1 cellular context compared by ENCODE assay signal in the genomic region with DNA sequence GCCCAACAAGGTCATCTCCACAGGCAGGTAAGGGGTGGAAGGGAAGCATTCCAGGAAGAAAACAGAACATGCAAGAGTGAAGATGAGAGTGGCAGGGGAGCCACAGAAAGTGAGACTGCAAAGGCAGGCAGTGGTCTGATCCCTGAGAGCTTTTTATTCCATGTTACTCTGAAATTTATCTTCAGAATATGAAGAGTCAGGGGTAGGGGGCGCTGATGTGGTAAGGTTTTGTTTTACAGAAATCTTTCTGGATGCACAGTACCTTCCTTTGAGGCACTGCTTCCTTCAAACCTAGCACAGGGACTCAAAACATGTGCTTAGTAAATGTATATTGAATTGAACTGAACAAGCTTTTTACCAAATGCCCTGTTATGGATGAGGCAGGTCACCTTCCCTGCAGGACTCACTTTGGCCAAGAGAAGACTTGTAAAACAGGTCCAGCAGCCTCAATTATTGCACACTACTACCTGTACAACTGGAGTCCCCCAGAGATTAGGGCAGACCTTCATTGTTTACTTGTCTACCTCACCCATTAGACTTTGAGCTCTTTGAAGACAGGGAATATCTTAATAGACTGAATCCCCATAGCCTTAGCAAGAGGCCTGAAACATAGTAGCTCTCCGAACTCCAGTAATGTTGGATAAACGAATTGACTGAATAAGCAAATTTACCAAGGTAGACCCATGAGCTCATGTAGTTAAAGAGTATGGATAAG.
TF ChIP-seq lines count a peak whose summit lies in the region.

No MANE protein-coding gene starts in this region.

TF ChIP-seq in endothelial cell of umbilical vein, 7 proteins besides CTCF, POLR2A, EP300 and RAD21:
- TF ChIP-seq MYC (IDR thresholded peaks at IDR 0.05; ENCODE audit: low read depth, low read length) (no peak), POLR2AphosphoS5 (IDR thresholded peaks at IDR 0.05; ENCODE audit: insufficient read depth, low read depth, low read length) (no peak), JUN (IDR thresholded peaks at IDR 0.05; ENCODE audit: borderline replicate concordance, insufficient read depth, insufficient read length, low read depth) (no peak), FOS (IDR thresholded peaks at IDR 0.05; ENCODE audit: borderline replicate concordance, insufficient read depth, low read length) (no peak), GATA2 (IDR thresholded peaks at IDR 0.05; ENCODE audit: insufficient read depth, insufficient read length, low read depth, low read length) (no peak), EZH2 (IDR thresholded peaks at IDR 0.05; ENCODE audit: borderline replicate concordance, low read depth, low read length, severe bottlenecking) (no peak)
- TF ChIP-seq, protein P1, sequence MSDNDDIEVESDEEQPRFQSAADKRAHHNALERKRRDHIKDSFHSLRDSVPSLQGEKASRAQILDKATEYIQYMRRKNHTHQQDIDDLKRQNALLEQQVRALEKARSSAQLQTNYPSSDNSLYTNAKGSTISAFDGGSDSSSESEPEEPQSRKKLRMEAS (IDR thresholded peaks at IDR 0.05; ENCODE audit: insufficient read depth, insufficient read length), result no peak
